Comparison of ENCODE assay signal across 1 cellular context in the genomic region with DNA sequence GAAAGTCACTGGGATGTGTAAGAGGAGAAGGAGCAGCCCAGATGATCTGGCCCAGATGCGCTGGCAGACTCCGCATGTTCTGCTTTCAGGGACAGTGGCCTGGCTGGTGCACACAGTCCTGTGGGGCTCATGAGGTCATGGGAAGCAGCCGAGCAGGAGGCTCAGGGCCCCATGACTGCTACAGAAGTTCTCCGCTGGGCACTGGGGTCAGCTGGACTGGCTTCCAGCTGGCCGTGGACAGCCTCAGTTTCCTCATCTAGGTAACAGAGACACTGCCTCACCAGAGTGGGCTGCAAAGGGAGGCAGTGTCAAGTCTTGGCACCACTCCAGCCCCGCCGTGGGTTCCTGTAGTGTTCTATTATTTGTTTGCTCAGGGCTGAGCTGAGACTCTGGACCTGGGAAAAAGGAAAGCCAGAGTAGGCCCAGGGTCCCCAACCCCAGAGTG.
TF ChIP-seq lines count a peak whose summit lies in the region.

No MANE protein-coding gene starts in this region.

TF ChIP-seq in HepG2, 621 proteins besides CTCF, POLR2A, EP300 and RAD21 (continued from another document):
- TF ChIP-seq, protein P1, sequence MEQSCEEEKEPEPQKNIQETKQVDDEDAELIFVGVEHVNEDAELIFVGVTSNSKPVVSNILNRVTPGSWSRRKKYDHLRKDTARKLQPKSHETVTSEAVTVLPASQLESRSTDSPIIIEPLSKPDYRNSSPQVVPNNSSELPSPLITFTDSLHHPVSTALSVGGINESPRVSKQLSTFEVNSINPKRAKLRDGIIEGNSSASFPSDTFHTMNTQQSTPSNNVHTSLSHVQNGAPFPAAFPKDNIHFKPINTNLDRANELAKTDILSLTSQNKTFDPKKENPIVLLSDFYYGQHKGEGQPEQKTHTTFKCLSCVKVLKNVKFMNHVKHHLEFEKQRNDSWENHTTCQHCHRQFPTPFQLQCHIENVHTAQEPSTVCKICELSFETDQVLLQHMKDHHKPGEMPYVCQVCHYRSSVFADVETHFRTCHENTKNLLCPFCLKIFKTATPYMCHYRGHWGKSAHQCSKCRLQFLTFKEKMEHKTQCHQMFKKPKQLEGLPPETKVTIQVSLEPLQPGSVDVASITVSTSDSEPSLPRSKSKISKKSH (CRISPR knock-in tag; IDR thresholded peaks at IDR 0.05; ENCODE audit: borderline replicate concordance): peak; percentile 66; the same call in 1 of the 2 replicates
- TF ChIP-seq ZNF143 (CRISPR knock-in tag; IDR thresholded peaks at IDR 0.05): no peak
TF ChIP-seq in HepG2: peak in this region for 36.
